ENCODE assay signal across 36 cellular contexts in the genomic region with DNA sequence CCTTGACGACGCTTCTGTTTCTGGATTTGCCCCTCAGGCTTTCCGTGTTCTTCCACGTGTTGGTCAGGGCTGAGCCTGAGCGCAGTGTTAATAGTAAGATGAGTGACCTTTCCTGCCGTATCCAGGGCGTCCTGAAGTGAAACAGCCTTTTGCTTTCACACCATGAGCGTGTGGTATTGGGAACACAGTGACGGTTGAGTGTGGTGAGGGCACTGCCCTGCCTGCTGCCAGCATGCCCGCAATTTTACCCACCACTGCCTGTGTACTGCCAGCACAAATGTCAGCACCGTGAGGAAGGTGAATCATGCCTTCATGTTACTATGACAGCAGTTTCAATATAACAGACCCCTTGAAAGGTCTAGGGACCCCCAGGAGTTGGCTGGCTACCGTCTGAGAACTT.
"Had no signal": no experiment of that assay in that cellular context is flagged by ENCODE, and none has a peak within 500 bp of the region (broad histone marks: within the 10 kb centered on the region; RNA-seq: fewer than 3 reads in every experiment).

No MANE protein-coding gene starts in this region.

- H3K36me3 Mint-ChIP-seq: WTC11 had no signal

- H3K27me3 Mint-ChIP-seq: activated CD4-positive, alpha-beta memory T cell treated with anti-CD3 and anti-CD28 coated beads for 36 hours; activated CD8-positive, alpha-beta memory T cell treated with anti-CD3 and anti-CD28 coated beads, Interleukin-2, amount 10 ng/mL, durations not matched to agents 7 days and 5 days; activated naive CD4-positive, alpha-beta T cell treated with anti-CD3 and anti-CD28 coated beads, Interleukin-2, amount 10 ng/mL, durations not matched to agents 7 days and 5 days; activated naive CD8-positive, alpha-beta T cell treated with anti-CD3 and anti-CD28 coated beads, Interleukin-2, amount 50 U/mL, for 24 hours; central memory CD8-positive, alpha-beta T cell; effector memory CD8-positive, alpha-beta T cell had no signal

- H3K9me3 ChIP-seq: adrenal gland, breast epithelium, esophagus muscularis mucosa, gastrocnemius medialis, heart left ventricle had no signal

- H3K27ac Mint-ChIP-seq: activated CD4-positive, alpha-beta memory T cell treated with anti-CD3 and anti-CD28 coated beads for 36 hours; activated CD8-positive, alpha-beta memory T cell treated with anti-CD3 and anti-CD28 coated beads, Interleukin-2, amount 10 ng/mL, durations not matched to agents 7 days and 5 days; activated CD8-positive, alpha-beta T cell treated with anti-CD3 and anti-CD28 coated beads, Interleukin-2, amount 10 ng/mL, durations not matched to agents 7 days and 5 days; activated naive CD4-positive, alpha-beta T cell treated with anti-CD3 and anti-CD28 coated beads, Interleukin-2, amount 10 ng/mL, durations not matched to agents 7 days and 5 days; activated naive CD4-positive, alpha-beta T cell treated with anti-CD3 and anti-CD28 coated beads, Interleukin-2, amount 50 U/mL, for 72 hours; activated naive CD8-positive, alpha-beta T cell treated with anti-CD3 and anti-CD28 coated beads, Interleukin-2, amount 50 U/mL, for 24 hours; activated T-helper 1 cell treated with anti-CD3 and anti-CD28 coated beads, Interleukin-12 subunit alpha, Interleukin-12 subunit beta, Interleukin-2, Interleukin-4 antibody, amounts not matched to agents 30 ng/mL and 10 ng/mL and 1 ng/mL, durations not matched to agents 14 hours and 24 hours and 36 hours; brain; WTC11 had no signal

- H3K4me3 Mint-ChIP-seq: activated CD4-positive, alpha-beta memory T cell treated with anti-CD3 and anti-CD28 coated beads for 36 hours; activated CD8-positive, alpha-beta memory T cell treated with anti-CD3 and anti-CD28 coated beads, Interleukin-2, amount 10 ng/mL, durations not matched to agents 7 days and 5 days; activated CD8-positive, alpha-beta T cell treated with anti-CD3 and anti-CD28 coated beads, Interleukin-2, amount 10 ng/mL, durations not matched to agents 7 days and 5 days; activated naive CD4-positive, alpha-beta T cell treated with anti-CD3 and anti-CD28 coated beads, Interleukin-2, amount 10 ng/mL, durations not matched to agents 7 days and 5 days; activated naive CD8-positive, alpha-beta T cell treated with anti-CD3 and anti-CD28 coated beads, Interleukin-2, amount 50 U/mL, for 24 hours; activated T-helper 1 cell treated with anti-CD3 and anti-CD28 coated beads, Interleukin-12 subunit alpha, Interleukin-12 subunit beta, Interleukin-2, Interleukin-4 antibody, amounts not matched to agents 30 ng/mL and 10 ng/mL and 1 ng/mL, durations not matched to agents 14 hours and 24 hours and 36 hours; brain; central memory CD8-positive, alpha-beta T cell; effector memory CD8-positive, alpha-beta T cell; WTC11 had no signal

- H3K4me3 ChIP-seq: adrenal gland, breast epithelium, esophagus muscularis mucosa, gastrocnemius medialis, heart left ventricle had no signal

- ATAC-seq: activated CD8-positive, alpha-beta memory T cell treated with anti-CD3 and anti-CD28 coated beads, Interleukin-2, amount 10 ng/mL, durations not matched to agents 7 days and 5 days; activated CD8-positive, alpha-beta T cell treated with anti-CD3 and anti-CD28 coated beads, Interleukin-2, amount 10 ng/mL, durations not matched to agents 7 days and 5 days; activated naive CD4-positive, alpha-beta T cell treated with anti-CD3 and anti-CD28 coated beads, Interleukin-2, amount 50 U/mL, for 72 hours; activated naive CD8-positive, alpha-beta T cell treated with anti-CD3 and anti-CD28 coated beads, Interleukin-2, amount 50 U/mL, for 24 hours; effector memory CD8-positive, alpha-beta T cell; foreskin keratinocyte; gastrocnemius medialis; heart left ventricle; WTC11 had no signal

- H3K27ac ChIP-seq: adrenal gland, breast epithelium, esophagus muscularis mucosa, foreskin keratinocyte, gastrocnemius medialis, heart left ventricle, VCaP had no signal

- H3K36me3 ChIP-seq: breast epithelium, gastrocnemius medialis had no signal

- H3K27me3 ChIP-seq: adrenal gland, breast epithelium, esophagus muscularis mucosa, foreskin keratinocyte, gastrocnemius medialis, heart left ventricle had no signal

- H3K4me1 Mint-ChIP-seq: activated CD8-positive, alpha-beta memory T cell treated with anti-CD3 and anti-CD28 coated beads, Interleukin-2, amount 10 ng/mL, durations not matched to agents 7 days and 5 days; activated naive CD4-positive, alpha-beta T cell treated with anti-CD3 and anti-CD28 coated beads, Interleukin-2, amount 10 ng/mL, durations not matched to agents 7 days and 5 days had no signal

- H3K9me3 Mint-ChIP-seq: activated CD4-positive, alpha-beta memory T cell treated with anti-CD3 and anti-CD28 coated beads for 36 hours; activated naive CD4-positive, alpha-beta T cell treated with anti-CD3 and anti-CD28 coated beads, Interleukin-2, amount 10 ng/mL, durations not matched to agents 7 days and 5 days; activated naive CD4-positive, alpha-beta T cell treated with anti-CD3 and anti-CD28 coated beads, Interleukin-2, amount 50 U/mL, for 72 hours; activated naive CD8-positive, alpha-beta T cell treated with anti-CD3 and anti-CD28 coated beads, Interleukin-2, amount 50 U/mL, for 24 hours; activated T-helper 1 cell treated with anti-CD3 and anti-CD28 coated beads, Interleukin-12 subunit alpha, Interleukin-12 subunit beta, Interleukin-2, Interleukin-4 antibody, amounts not matched to agents 30 ng/mL and 10 ng/mL and 1 ng/mL, durations not matched to agents 14 hours and 24 hours and 36 hours; central memory CD8-positive, alpha-beta T cell; effector memory CD8-positive, alpha-beta T cell; WTC11 had no signal

- H3K4me1 ChIP-seq: adrenal gland, breast epithelium, gastrocnemius medialis, heart left ventricle had no signal

- FAIRE-seq: TTC549 had no signal

- DNase-seq: activated CD4-positive, alpha-beta memory T cell treated with anti-CD3 and anti-CD28 coated beads for 36 hours; activated CD4-positive, alpha-beta T cell treated with anti-CD3 and anti-CD28 coated beads for 1 hour; activated CD4-positive, alpha-beta T cell treated with anti-CD3 and anti-CD28 coated beads for 4 hours; activated CD4-positive, alpha-beta T cell treated with anti-CD3 and anti-CD28 coated beads, Interleukin-2, amount 50 U/mL, for 1 hour; activated CD8-positive, alpha-beta memory T cell treated with anti-CD3 and anti-CD28 coated beads, Interleukin-2, amount 10 ng/mL, durations not matched to agents 7 days and 5 days; activated CD8-positive, alpha-beta memory T cell treated with anti-CD3 and anti-CD28 coated beads, Interleukin-2, amount 50 U/mL, for 4 hours; activated CD8-positive, alpha-beta T cell treated with anti-CD3 and anti-CD28 coated beads, Interleukin-2, amount 10 ng/mL, durations not matched to agents 7 days and 5 days; activated gamma-delta T cell; activated naive CD4-positive, alpha-beta T cell; activated naive CD4-positive, alpha-beta T cell treated with anti-CD3 and anti-CD28 coated beads, Interleukin-2, amount 10 ng/mL, durations not matched to agents 7 days and 5 days; activated naive CD8-positive, alpha-beta T cell treated with anti-CD3 and anti-CD28 coated beads, Interleukin-2, amount 50 U/mL, for 24 hours; activated T-cell treated with anti-CD3 and anti-CD28 coated beads, Interleukin-2, amount 50 U/mL, for 1 hour; activated T-cell treated with anti-CD3 and anti-CD28 coated beads, Interleukin-2, amount 50 U/mL, for 48 hours; adrenal gland; amygdala; aorta; cortex of kidney; dermis blood vessel endothelial cell; effector CD4-positive, alpha-beta T cell; effector memory CD8-positive, alpha-beta T cell; erythroblast; foreskin keratinocyte; gastrocnemius medialis; glutamatergic neuron; heart left ventricle; T-helper 1 cell; T-helper 2 cell had no signal
